Comparison of ENCODE assay signal across 24 cellular contexts in genomic region chr14:60317609-60318008, GRCh38.
DNase-seq lines count a peak whose midpoint lies in the region; ATAC-seq, FAIRE-seq and TF ChIP-seq lines count a peak whose summit lies in the region.
"Had no signal": no experiment of that assay in that cellular context is flagged by ENCODE, and none has a peak within 500 bp of the region (broad histone marks: within the 10 kb centered on the region; RNA-seq: fewer than 3 reads in every experiment).

No MANE protein-coding gene starts in this region.

- no peak for TF ChIP-seq POLR2A in endothelial cell of umbilical vein (IDR thresholded peaks at IDR 0.05; ENCODE audit: low read depth, low read length)

- no peak for FAIRE-seq in endothelial cell of umbilical vein (lab: Jason Lieb, UNC)
- FAIRE-seq: G401.6 had no signal

- ATAC-seq in HG02885 (IDR thresholded peaks at IDR 0.05; ENCODE audit: poor library complexity, unreplicated experiment), result no peak
- no peak for ATAC-seq in HG02798 (IDR thresholded peaks at IDR 0.05; ENCODE audit: poor library complexity, unreplicated experiment)
- ATAC-seq: stimulated activated naive CD8-positive, alpha-beta T cell treated with anti-CD3 and anti-CD28 coated beads, Interleukin-15, amount 100 ng/mL, for 72 hours had no signal

- H2AFZ ChIP-seq in endothelial cell of umbilical vein (ENCODE audit: low read depth, low read length), result no peak overlapping the region
- H2AFZ ChIP-seq: PC-9 had no signal

- intact Hi-C loops in endothelial cell of umbilical vein (cut with micrococcal nuclease), result no loop called here

- no TSS peak for BruUV-seq in endothelial cell of umbilical vein (replicated peaks; lab: Mats Ljungman, UMichigan)

- H3K4me1 ChIP-seq in HUES48 (ENCODE audit: control insufficient read depth, insufficient read depth, low read length) (peaks cover 33% of the 10 kb centered on the region), endothelial cell of umbilical vein (ENCODE audit: control insufficient read depth, extremely low read depth, insufficient read depth, low read length) (no peaks in the 10 kb centered on the region)
- H3K4me1 ChIP-seq: spleen, transverse colon had no signal

- H3K9ac ChIP-seq in HUES48 (ENCODE audit: low read depth, low read length), result no peak overlapping the region
- H3K9ac ChIP-seq in endothelial cell of umbilical vein (replicated peaks; ENCODE audit: extremely low read depth, insufficient read depth, low read length), result no peak overlapping the region

- H3K9me3 ChIP-seq in HUES48 (ENCODE audit: control insufficient read depth, insufficient read depth, low read length) (peaks cover 7% of the 10 kb centered on the region), endothelial cell of umbilical vein (replicated peaks; ENCODE audit: control insufficient read depth, insufficient read depth, low read length) (no peaks in the 10 kb centered on the region), MG63 (no peaks in the 10 kb centered on the region)
- H3K9me3 ChIP-seq: spleen, transverse colon had no signal

- no peaks in the 10 kb centered on the region for H3K36me3 ChIP-seq in HUES48 (ENCODE audit: control insufficient read depth, insufficient read depth, low read length)
- no peaks in the 10 kb centered on the region for H3K36me3 ChIP-seq in endothelial cell of umbilical vein (ENCODE audit: control insufficient read depth in 2 of 2, extremely low read depth in 1 of 2, insufficient read depth in 2 of 2, low read length in 2 of 2)
- H3K36me3 ChIP-seq in MG63, result no peaks in the 10 kb centered on the region
- H3K36me3 ChIP-seq: cardiac muscle cell, spleen, transverse colon had no signal

- H3K9me1 ChIP-seq in endothelial cell of umbilical vein (replicated peaks; ENCODE audit: control insufficient read depth, extremely low read depth, insufficient read depth, low read length), result no peaks in the 10 kb centered on the region

- peak overlapping the region; percentile 85 for H3K27ac ChIP-seq in HUES48 (ENCODE audit: low read depth, low read length)
- no peak overlapping the region for H3K27ac ChIP-seq in endothelial cell of umbilical vein (ENCODE audit: insufficient read depth, low read depth, low read length)
- H3K27ac ChIP-seq: cardiac muscle cell, epithelial cell of prostate, PC-9, spleen, transverse colon had no signal

- DNase-seq in NCI-H2029 treated with DMSO at 0.1 percent for 48 hours (lab: John Stamatoyannopoulos, UW) (peak; percentile 16), NCI-H510A treated with DMSO at 0.1 percent for 48 hours (lab: John Stamatoyannopoulos, UW) (peak; percentile 62), endothelial cell of umbilical vein (ENCODE audit: low read depth, low spot score) (peak; percentile 13), MG63 (no peak)
- no peak for DNase-seq in activated T-cell treated with anti-CD3 and anti-CD28 coated beads, Interleukin-2, amount 50 U/mL, for 48 hours
- DNase-seq: activated CD4-positive, alpha-beta memory T cell treated with anti-CD3 and anti-CD28 coated beads, Interleukin-2, amount 10 ng/mL, durations not matched to agents 7 days and 5 days; activated naive CD4-positive, alpha-beta T cell; activated T-cell treated with anti-CD3 and anti-CD28 coated beads for 4 hours; amygdala; DMS 273 treated with DMSO at 0.1 percent for 48 hours; foreskin melanocyte; NCI-H1694; NCI-H774; PC-9; spleen; stimulated activated CD4-positive, alpha-beta T cell treated with anti-CD3 and anti-CD28 coated beads, Interleukin-4, amount 100 ng/mL, for 24 hours; stimulated activated naive CD8-positive, alpha-beta T cell treated with anti-CD3 and anti-CD28 coated beads, Interleukin-15, amount 100 ng/mL, for 72 hours; transverse colon had no signal

- CTCF ChIA-PET in endothelial cell of umbilical vein (lab: Charles Lee), result interaction anchor here (1.2 to 1.9 kb wide), 2 partner anchors 14 to 32 kb away, joined by 3 to 6 read pairs; no protein-coding TSS in a partner anchor

- dilution Hi-C loops in endothelial cell of umbilical vein (cut with MboI; ENCODE audit: extremely low pct_ligation_motif_present, low sequenced_read_pairs), result no loop called here

- H3K27me3 ChIP-seq in HUES48 (ENCODE audit: control insufficient read depth, insufficient read depth, low read length), result no peaks in the 10 kb centered on the region
- peaks cover 17 to 29% of the 10 kb centered on the region in 2 experiments for H3K27me3 ChIP-seq in endothelial cell of umbilical vein (ENCODE audit: control insufficient read depth in 2 of 2, insufficient read depth in 2 of 2, low read length in 2 of 2)
- no peaks in the 10 kb centered on the region for H3K27me3 ChIP-seq in MG63
- H3K27me3 ChIP-seq: cardiac muscle cell had no signal

- no peak overlapping the region for H3K4me3 ChIP-seq in HUES48 (ENCODE audit: low read depth, low read length)
- H3K4me3 ChIP-seq in endothelial cell of umbilical vein (replicated peaks in 1 of 3; ENCODE audit: insufficient read depth in 1 of 3, low read depth in 1 of 3, low read length in 3 of 3), result no peak overlapping the region
- no peak overlapping the region for H3K4me3 ChIP-seq in MG63
- H3K4me3 ChIP-seq: cardiac muscle cell, PC-9, spleen, transverse colon had no signal

- no peaks in the 10 kb centered on the region for H4K20me1 ChIP-seq in endothelial cell of umbilical vein (replicated peaks; ENCODE audit: control insufficient read depth, extremely low read depth, insufficient read depth, low read length)

- POLR2A ChIA-PET in endothelial cell of umbilical vein (lab: Charles Lee), result no interaction called here

- no peak for TF ChIP-seq CTCF in endothelial cell of umbilical vein (IDR thresholded peaks at IDR 0.05; ENCODE audit: extremely low read depth in 1 of 2, insufficient read depth in 1 of 2, low read depth in 1 of 2, low read length in 2 of 2)

- no peak overlapping the region for H3K4me2 ChIP-seq in endothelial cell of umbilical vein (ENCODE audit: insufficient read depth, low read length)
- H3K4me2 ChIP-seq: PC-9 had no signal

- H3K79me2 ChIP-seq in endothelial cell of umbilical vein (ENCODE audit: control insufficient read depth, insufficient read depth, low read length), result no peaks in the 10 kb centered on the region

TF ChIP-seq in endothelial cell of umbilical vein, 7 proteins besides CTCF, POLR2A, EP300 and RAD21:
- no peak for TF ChIP-seq EZH2 (IDR thresholded peaks at IDR 0.05; ENCODE audit: borderline replicate concordance, low read depth, low read length, severe bottlenecking)
- TF ChIP-seq GATA2 (IDR thresholded peaks at IDR 0.05; ENCODE audit: insufficient read depth, insufficient read length, low read depth, low read length), result no peak

Comparison
In these comparisons a context has a peak if more than half of its experiments do, and no peak if none do; other contexts are left out.
1. DNase-seq: peak in NCI-H2029 treated with DMSO at 0.1 percent for 48 hours (single experiment), NCI-H510A treated with DMSO at 0.1 percent for 48 hours (single experiment) and endothelial cell of umbilical vein (single experiment); none in MG63 (single experiment) and activated T-cell treated with anti-CD3 and anti-CD28 coated beads, Interleukin-2, amount 50 U/mL, for 48 hours (0 of 2).